Comparison of ENCODE assay signal across 8 cellular contexts in genomic region chr13:48234652-48235099, GRCh38. TPM values are rescaled to one million over a fixed set of nuclear protein-coding genes. Genes with fewer than 3 reads are reported as not detected.
DNase-seq lines count a peak whose midpoint lies in the region; ATAC-seq, FAIRE-seq and TF ChIP-seq lines count a peak whose summit lies in the region.

No MANE protein-coding gene starts in this region.

- POLR2A ChIA-PET in activated CD4-positive, alpha-beta memory T cell treated with anti-CD3 and anti-CD28 coated beads for 36 hours (lab: Charles Lee) = interaction anchor here (0.7 to 3.1 kb wide), 6 partner anchors 14 to 617 kb away, joined by 3 to 21 read pairs (median 3); partner anchors contain the start of genes NUDT15 and RB1

- no peaks in the 10 kb centered on the region for H3K9me3 ChIP-seq in skeletal muscle tissue (ENCODE audit: control insufficient read depth in 3 of 3, low read length in 3 of 3)

- no peak for ATAC-seq in HG03469 (IDR thresholded peaks at IDR 0.05; ENCODE audit: unreplicated experiment)

- no peak for TF ChIP-seq CTCF in HFFc6 (IDR thresholded peaks at IDR 0.05)

- peak; percentile 37 for FAIRE-seq in frontal cortex (lab: Jason Lieb, UNC)

- DNase-seq in HFFc6 = no peak
- DNase-seq in activated CD4-positive, alpha-beta memory T cell treated with anti-CD3 and anti-CD28 coated beads for 36 hours = no peak
- no peak for DNase-seq in frontal cortex (ENCODE audit: low spot score in 2 of 2)
- DNase-seq in stimulated activated CD4-positive, alpha-beta T cell treated with anti-CD3 and anti-CD28 coated beads, Interleukin-1b, Interleukin-23, amount 100 ng/mL, for 48 hours = no peak
- DNase-seq in NCI-H2081 treated with DMSO at 0.1 percent for 48 hours (lab: John Stamatoyannopoulos, UW) = no peak
- no peak for DNase-seq in NCI-H187 (lab: John Stamatoyannopoulos, UW)

- H3K9ac ChIP-seq in skeletal muscle tissue (ENCODE audit: low read depth in 1 of 3, low read length in 3 of 3) = peak overlapping the region; percentile 99 to 100 (median 99)

- peak overlapping the region; percentile 87 for H3K27ac Mint-ChIP-seq in HFFc6
- peak overlapping the region; percentile 15 for H3K27ac Mint-ChIP-seq in activated CD4-positive, alpha-beta memory T cell treated with anti-CD3 and anti-CD28 coated beads for 36 hours

- CTCF ChIA-PET in activated CD4-positive, alpha-beta memory T cell treated with anti-CD3 and anti-CD28 coated beads for 36 hours (lab: Charles Lee) = interaction anchor here (1.0 to 1.8 kb wide), 5 partner anchors 14 to 533 kb away, joined by 4 to 8 read pairs (median 5); no protein-coding TSS in a partner anchor

- H3K27me3 Mint-ChIP-seq in HFFc6 (ENCODE audit: insufficient read depth) = peaks cover 10% of the 10 kb centered on the region
- H3K27me3 Mint-ChIP-seq in activated CD4-positive, alpha-beta memory T cell treated with anti-CD3 and anti-CD28 coated beads for 36 hours = no peaks in the 10 kb centered on the region

- H3K27ac ChIP-seq in skeletal muscle tissue (ENCODE audit: low read depth, low read length) = peak overlapping the region; percentile 97

- H3K4me1 ChIP-seq in skeletal muscle tissue (ENCODE audit: control insufficient read depth in 3 of 3, insufficient read depth in 3 of 3, low read length in 3 of 3) = peaks cover 19 to 38% (median 27%) of the 10 kb centered on the region in 3 donors

- peaks cover 0 to 4% (median 0%) of the 10 kb centered on the region in 3 donors for H3K36me3 ChIP-seq in skeletal muscle tissue (ENCODE audit: control insufficient read depth in 3 of 3, insufficient read depth in 3 of 3, low read length in 3 of 3)

- peak overlapping the region; percentile 97 to 99 (median 98) for H3K4me3 ChIP-seq in skeletal muscle tissue (ENCODE audit: low read length in 3 of 3)

- no peaks in the 10 kb centered on the region for H3K9me3 Mint-ChIP-seq in HFFc6
- H3K9me3 Mint-ChIP-seq in activated CD4-positive, alpha-beta memory T cell treated with anti-CD3 and anti-CD28 coated beads for 36 hours = no peaks in the 10 kb centered on the region

- peaks cover 47% of the 10 kb centered on the region for H3K4me1 Mint-ChIP-seq in HFFc6 (ENCODE audit: low read depth)
- H3K4me1 Mint-ChIP-seq in activated CD4-positive, alpha-beta memory T cell treated with anti-CD3 and anti-CD28 coated beads for 36 hours (ENCODE audit: low read depth) = peaks cover 61% of the 10 kb centered on the region

- H3K27me3 ChIP-seq in skeletal muscle tissue (ENCODE audit: control insufficient read depth in 3 of 3, insufficient read depth in 3 of 3, low read length in 3 of 3) = no peaks in the 10 kb centered on the region

- H3K4me3 Mint-ChIP-seq in HFFc6 = peak overlapping the region; percentile 96
- peak overlapping the region; percentile 58 for H3K4me3 Mint-ChIP-seq in activated CD4-positive, alpha-beta memory T cell treated with anti-CD3 and anti-CD28 coated beads for 36 hours

- no peaks in the 10 kb centered on the region for H3K36me3 Mint-ChIP-seq in HFFc6 (ENCODE audit: low read depth)
- H3K36me3 Mint-ChIP-seq in activated CD4-positive, alpha-beta memory T cell treated with anti-CD3 and anti-CD28 coated beads for 36 hours = no peaks in the 10 kb centered on the region

- intact Hi-C loops in activated CD4-positive, alpha-beta memory T cell treated with anti-CD3 and anti-CD28 coated beads for 36 hours (cut with micrococcal nuclease) = loop anchor here (1.0 to 10.0 kb wide), 14 partner anchors 14 to 1208 kb away; partner anchors contain the start of genes CAB39L, CYSLTR2, NUDT15 and RB1

RNA-seq across cellular contexts. Expression of gene ITM2B, which starts 1.7 kb away (rescaled TPM):
- total RNA-seq in HFFc6 (2021; fragmentation: NEBNext Ultra II Directional; extraction: Animal tissue kit (Norgen Biotek cat#: 25700)) = 100 to 1,000 TPM; 161 to 258 (median 191) TPM
- total RNA-seq in activated CD4-positive, alpha-beta memory T cell treated with anti-CD3 and anti-CD28 coated beads for 36 hours = 10 to 100 TPM; 87.6 to 92.6 TPM
- total RNA-seq in frontal cortex (99.5 TPM), skeletal muscle tissue (75.2 TPM)
